Comparison of ENCODE assay signal across 8 cellular contexts in genomic region chr10:110642980-110643655, GRCh38. TPM values are rescaled to one million over a fixed set of nuclear protein-coding genes. Genes with fewer than 3 reads are reported as not detected.
A peak's percentile ranks its signal among the peaks of the same experiment; 100 is the strongest.
DNase-seq lines count a peak whose midpoint lies in the region; ATAC-seq and TF ChIP-seq lines count a peak whose summit lies in the region.

No MANE protein-coding gene starts in this region.

- intact Hi-C loops in Right ventricle myocardium inferior (cut with DNase I) (loop anchor here (5.0 to 10.0 kb wide), 2 partner anchors 134 to 242 kb away; no protein-coding TSS in a partner anchor), upper lobe of right lung (cut with DNase I) (no loop called here)

- H3K9ac ChIP-seq in liver (ENCODE audit: low read depth in 1 of 2, low read length in 2 of 2) = no peak overlapping the region

- DNase-seq in cardiac muscle cell (ENCODE audit: low read depth in 1 of 2, low spot score in 1 of 2) (peak in 1 of 2 donors; percentile 84), Right ventricle myocardium inferior (ENCODE audit: missing footprints) (no peak), astrocyte of the hippocampus (ENCODE audit: low read depth, low spot score) (peak; percentile 63), upper lobe of right lung (no peak), globus pallidus (ENCODE audit: low spot score) (no peak), pons (ENCODE audit: low spot score) (no peak)

- peak overlapping the region; percentile 86 for H3K27ac ChIP-seq in cardiac muscle cell
- H3K27ac ChIP-seq in liver (ENCODE audit: low read depth in 1 of 2, low read length in 2 of 2) = no peak overlapping the region
- no peak overlapping the region for H3K27ac ChIP-seq in upper lobe of right lung

- no peak for TF ChIP-seq RAD21 in liver (IDR thresholded peaks at IDR 0.05)

- H3K9me3 ChIP-seq in cardiac muscle cell (ENCODE audit: low read depth) (no peaks in the 10 kb centered on the region), liver (ENCODE audit: control insufficient read depth in 4 of 4, low read length in 3 of 4) (no peaks in the 10 kb centered on the region), upper lobe of right lung (no peaks in the 10 kb centered on the region)

- H3K36me3 ChIP-seq in cardiac muscle cell (no peaks in the 10 kb centered on the region), liver (ENCODE audit: control insufficient read depth in 4 of 4, insufficient read depth in 3 of 4, low read depth in 1 of 4, low read length in 3 of 4) (no peaks in the 10 kb centered on the region), upper lobe of right lung (no peaks in the 10 kb centered on the region)

- peak overlapping the region; percentile 93 for H3K4me3 ChIP-seq in cardiac muscle cell
- peak overlapping the region in 2 of 3 donors; percentile 62 to 65 for H3K4me3 ChIP-seq in liver (ENCODE audit: low read depth in 1 of 3, low read length in 3 of 3)
- peak overlapping the region; percentile 41 for H3K4me3 ChIP-seq in upper lobe of right lung

- no peak for TF ChIP-seq CTCF in cardiac muscle cell (IDR thresholded peaks at IDR 0.05; ENCODE audit: low read depth, low read length)
- no peak for TF ChIP-seq CTCF in liver (IDR thresholded peaks at IDR 0.05; ENCODE audit: low read depth, low read length, missing input control)
- TF ChIP-seq CTCF in upper lobe of right lung (IDR thresholded peaks at IDR 0.05) = no peak

- H3K27me3 ChIP-seq in cardiac muscle cell = no peaks in the 10 kb centered on the region
- peaks cover 0 to 25% (median 11%) of the 10 kb centered on the region in 4 donors for H3K27me3 ChIP-seq in liver (ENCODE audit: control insufficient read depth in 4 of 4, insufficient read depth in 4 of 4, low read length in 3 of 4)
- peaks cover 76% of the 10 kb centered on the region for H3K27me3 ChIP-seq in upper lobe of right lung

- peaks cover 44% of the 10 kb centered on the region for H3K4me1 ChIP-seq in cardiac muscle cell (ENCODE audit: low read depth)
- peaks cover 3 to 22% (median 17%) of the 10 kb centered on the region in 4 donors for H3K4me1 ChIP-seq in liver (ENCODE audit: control insufficient read depth in 4 of 4, insufficient read depth in 4 of 4, low read length in 3 of 4)
- H3K4me1 ChIP-seq in upper lobe of right lung = peaks cover 15% of the 10 kb centered on the region

- WGBS in liver = 9% methylated on average over 43 of the region's 43 CpGs

- ATAC-seq in Right ventricle myocardium inferior (no peak), upper lobe of right lung (no peak), GM21360 (IDR thresholded peaks at IDR 0.05; ENCODE audit: unreplicated experiment) (no peak)

TF ChIP-seq in liver, 16 proteins besides CTCF, POLR2A, EP300 and RAD21:
- TF ChIP-seq HNF4G (IDR thresholded peaks at IDR 0.05) (no peak), SP1 (IDR thresholded peaks at IDR 0.05) (no peak)
- TF ChIP-seq, protein P1, sequence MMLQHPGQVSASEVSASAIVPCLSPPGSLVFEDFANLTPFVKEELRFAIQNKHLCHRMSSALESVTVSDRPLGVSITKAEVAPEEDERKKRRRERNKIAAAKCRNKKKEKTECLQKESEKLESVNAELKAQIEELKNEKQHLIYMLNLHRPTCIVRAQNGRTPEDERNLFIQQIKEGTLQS (IDR thresholded peaks at IDR 0.05) = no peak

RNA-seq across cellular contexts. Expression of gene RBM20, which starts 1.0 kb away (rescaled TPM):
- 23.0 and 28.5 TPM in 2 replicates for total RNA-seq in cardiac muscle cell
- 12.7 and 19.2 TPM in 2 replicates for polyA plus RNA-seq in cardiac muscle cell
- 103 TPM for total RNA-seq in Right ventricle myocardium inferior
- under 1 TPM; 0.05 to 0.08 TPM for total RNA-seq in liver
- polyA plus RNA-seq in liver = under 1 TPM in 1 of 2 donors, not detected in 1; 0.03 TPM
- 0.41 TPM for total RNA-seq in upper lobe of right lung

Comparison
In these comparisons a context has a peak if more than half of its experiments do, and no peak if none do; other contexts are left out.
1. H3K4me3 ChIP-seq: peak in every context shown above with its lines; median percentile 93 in cardiac muscle cell; 64 in liver; 41 in upper lobe of right lung.
2. RNA of gene RBM20, which starts 1.0 kb away (total RNA-seq): 103 TPM in Right ventricle myocardium inferior (single experiment) and 23.0 to 28.5 TPM in cardiac muscle cell; 0.41 TPM in upper lobe of right lung (single experiment) and 0.05 to 0.08 TPM in liver; every median in the first group is over 10 times any median in the second.